ENCODE assay signal across 15 cellular contexts in genomic region chr10:80537086-80537704, GRCh38. TPM values are rescaled to one million over a fixed set of nuclear protein-coding genes. Genes with fewer than 3 reads are reported as not detected.
A peak's percentile ranks its signal among the peaks of the same experiment; 100 is the strongest.
DNase-seq lines count a peak whose midpoint lies in the region; ATAC-seq and FAIRE-seq lines count a peak whose summit lies in the region.
"Had no signal": no experiment of that assay in that cellular context is flagged by ENCODE, and none has a peak within 500 bp of the region (broad histone marks: within the 10 kb centered on the region; RNA-seq: fewer than 3 reads in every experiment).

No MANE protein-coding gene starts in this region.

- no peak for DNase-seq in GM19239 (ENCODE audit: insufficient read length, low spot score)
- no peak for DNase-seq in activated naive CD8-positive, alpha-beta T cell treated with anti-CD3 and anti-CD28 coated beads, Interleukin-2, amount 10 ng/mL, durations not matched to agents 7 days and 5 days
- no peak for DNase-seq in naive B cell
- DNase-seq in NOMO-1 treated with DMSO at 0.1 percent for 48 hours (lab: John Stamatoyannopoulos, UW; ENCODE audit: unreplicated experiment), result no peak
- no peak for DNase-seq in COLO668 (lab: John Stamatoyannopoulos, UW; ENCODE audit: unreplicated experiment)
- DNase-seq in OCI-M1 (lab: John Stamatoyannopoulos, UW), result no peak
- DNase-seq in SIG-M5 (lab: John Stamatoyannopoulos, UW), result no peak
- DNase-seq: activated CD4-positive, CD25-positive, alpha-beta regulatory T cell treated with anti-CD3 and anti-CD28 coated beads, Interleukin-2, amount 50 U/mL, for 72 hours; amniotic stem cell; effector CD8-positive, alpha-beta T cell; NCI-H1092 treated with DMSO at 0.1 percent for 48 hours; ovary had no signal

- ATAC-seq in activated naive CD8-positive, alpha-beta T cell treated with anti-CD3 and anti-CD28 coated beads, Interleukin-2, amount 10 ng/mL, durations not matched to agents 7 days and 5 days (ENCODE audit: low read depth), result no peak
- ATAC-seq in naive B cell (ENCODE audit: low read depth in 2 of 2), result no peak

- H3K4me3 ChIP-seq in BLaER1, result peak overlapping the region; percentile 79
- H3K4me3 ChIP-seq: ovary, SJSA1 had no signal

- H3K9ac ChIP-seq in BLaER1, result peak overlapping the region; percentile 98

- H3K36me3 Mint-ChIP-seq in activated naive CD8-positive, alpha-beta T cell treated with anti-CD3 and anti-CD28 coated beads, Interleukin-2, amount 10 ng/mL, durations not matched to agents 7 days and 5 days, result peaks cover 11% of the 10 kb centered on the region
- H3K36me3 Mint-ChIP-seq in naive B cell, result no peaks in the 10 kb centered on the region

- H3K27ac ChIP-seq in BLaER1, result peak overlapping the region; percentile 100
- H3K27ac ChIP-seq: ovary, SJSA1 had no signal

- peak overlapping the region; percentile 86 for H3K27ac Mint-ChIP-seq in activated naive CD8-positive, alpha-beta T cell treated with anti-CD3 and anti-CD28 coated beads, Interleukin-2, amount 10 ng/mL, durations not matched to agents 7 days and 5 days
- peak overlapping the region in 5 of 6 donors; percentile 33 to 85 (median 60) for H3K27ac Mint-ChIP-seq in naive B cell

- peak overlapping the region; percentile 97 for H3K4me2 ChIP-seq in BLaER1

- POLR2A ChIA-PET in activated naive CD8-positive, alpha-beta T cell treated with anti-CD3 and anti-CD28 coated beads, Interleukin-2, amount 10 ng/mL, durations not matched to agents 7 days and 5 days (lab: Charles Lee), result interaction anchor here (0.8 to 1.8 kb wide), 3 partner anchors 23 to 129 kb away, joined by 3 to 5 read pairs (median 4); partner anchors contain the start of gene PRXL2A

- no peaks in the 10 kb centered on the region for H3K27me3 Mint-ChIP-seq in activated naive CD8-positive, alpha-beta T cell treated with anti-CD3 and anti-CD28 coated beads, Interleukin-2, amount 10 ng/mL, durations not matched to agents 7 days and 5 days
- no peaks in the 10 kb centered on the region for H3K27me3 Mint-ChIP-seq in naive B cell

- peak; percentile 18 for FAIRE-seq in GM19239 (lab: Jason Lieb, UNC)

- H3K4me1 Mint-ChIP-seq in activated naive CD8-positive, alpha-beta T cell treated with anti-CD3 and anti-CD28 coated beads, Interleukin-2, amount 10 ng/mL, durations not matched to agents 7 days and 5 days, result peaks cover 22% of the 10 kb centered on the region
- peaks cover 39 to 63% (median 63%) of the 10 kb centered on the region in 3 donors for H3K4me1 Mint-ChIP-seq in naive B cell

- H3K4me3 Mint-ChIP-seq in activated naive CD8-positive, alpha-beta T cell treated with anti-CD3 and anti-CD28 coated beads, Interleukin-2, amount 10 ng/mL, durations not matched to agents 7 days and 5 days, result peak overlapping the region; percentile 93
- peak overlapping the region in 7 of 8 donors; percentile 7 to 91 (median 85) for H3K4me3 Mint-ChIP-seq in naive B cell

- H4K20me1 ChIP-seq in BLaER1, result no peaks in the 10 kb centered on the region

- H3K4me1 ChIP-seq in BLaER1, result peaks cover 48% of the 10 kb centered on the region

- no peaks in the 10 kb centered on the region for H3K9me3 Mint-ChIP-seq in activated naive CD8-positive, alpha-beta T cell treated with anti-CD3 and anti-CD28 coated beads, Interleukin-2, amount 10 ng/mL, durations not matched to agents 7 days and 5 days
- peaks cover 0 to 2% (median 0%) of the 10 kb centered on the region in 7 donors for H3K9me3 Mint-ChIP-seq in naive B cell

- H3K9me3 ChIP-seq in BLaER1, result no peaks in the 10 kb centered on the region
- H3K9me3 ChIP-seq: ovary, SJSA1 had no signal

- peaks cover 5% of the 10 kb centered on the region; the same call in 1 of the 2 replicates for H3K36me3 ChIP-seq in BLaER1
- H3K36me3 ChIP-seq: ovary, SJSA1 had no signal

- no peaks in the 10 kb centered on the region for H3K27me3 ChIP-seq in BLaER1
- H3K27me3 ChIP-seq: ovary, SJSA1 had no signal

RNA-seq across cellular contexts. Expression of gene SH2D4B, which starts 0.5 kb away (rescaled TPM):
- under 1 TPM; 0.14 to 0.22 TPM for total RNA-seq in activated naive CD8-positive, alpha-beta T cell treated with anti-CD3 and anti-CD28 coated beads, Interleukin-2, amount 10 ng/mL, durations not matched to agents 7 days and 5 days
- polyA plus RNA-seq in naive B cell (ENCODE audit: low read depth in 6 of 6), result under 1 TPM in 1 of 6 donors, not detected in 5; 0.19 TPM
- total RNA-seq: left colon had no signal
